In the genomic region with DNA sequence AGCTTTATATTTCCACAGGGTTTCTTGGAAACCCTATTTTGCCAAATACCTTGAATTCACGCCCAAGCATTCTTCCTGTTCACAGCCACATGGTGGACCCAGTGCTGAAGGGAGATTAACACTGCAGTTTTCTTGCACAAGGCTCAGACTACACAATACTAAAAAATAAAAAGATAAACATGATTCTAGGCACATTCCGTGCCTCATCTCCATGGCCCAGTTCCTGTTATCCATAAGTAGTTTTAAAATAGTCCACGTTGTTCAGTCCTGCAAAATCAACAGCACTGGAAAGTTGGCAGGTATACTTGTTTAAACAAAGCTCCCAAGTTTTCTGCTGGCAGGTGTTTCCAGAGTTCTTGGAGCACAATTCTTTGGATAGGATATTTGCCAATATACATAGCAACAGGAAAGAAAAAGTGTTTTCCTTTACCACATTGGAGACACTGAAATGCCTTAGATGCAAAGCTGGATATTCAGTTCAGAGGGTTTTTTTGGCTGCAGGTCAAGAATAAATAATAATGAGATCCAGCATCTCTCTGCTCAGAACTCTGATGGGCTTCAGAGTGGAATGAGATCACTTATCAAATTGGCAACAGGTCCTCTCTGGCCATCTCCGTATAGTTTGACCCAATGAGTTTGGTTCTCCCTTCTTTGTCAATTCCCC, we compare ENCODE assay signal across 9 cellular contexts.
A peak's percentile ranks its signal among the peaks of the same experiment; 100 is the strongest.
DNase-seq lines count a peak whose midpoint lies in the region; ATAC-seq and TF ChIP-seq lines count a peak whose summit lies in the region.
"Had no signal": no experiment of that assay in that cellular context is flagged by ENCODE, and none has a peak within 500 bp of the region (broad histone marks: within the 10 kb centered on the region; RNA-seq: fewer than 3 reads in every experiment).

No MANE protein-coding gene starts in this region.

- TF ChIP-seq CTCF in RWPE2 (IDR thresholded peaks at IDR 0.05; ENCODE audit: poor library complexity, severe bottlenecking) (peak; percentile 39), foreskin keratinocyte (conservative IDR thresholded peaks at IDR 0.05) (peak; percentile 23), psoas muscle (IDR thresholded peaks at IDR 0.05) (no peak)

- H3K36me3 ChIP-seq in RWPE2 (ENCODE audit: low read depth) = no peaks in the 10 kb centered on the region
- H3K36me3 ChIP-seq in psoas muscle (ENCODE audit: insufficient read depth in 1 of 2, low read depth in 1 of 2) = no peaks in the 10 kb centered on the region

- H3K9me3 ChIP-seq in RWPE2 (ENCODE audit: severe bottlenecking) (no peaks in the 10 kb centered on the region), psoas muscle (no peaks in the 10 kb centered on the region)

- intact Hi-C loops in psoas muscle (cut with DNase I) = loop anchor here in 1 of 2 donors (5.0 to 10.0 kb wide), 2 partner anchors 89 to 174 kb away; partner anchors contain the start of gene TGFBR2

- peaks cover 22% of the 10 kb centered on the region for H3K4me1 ChIP-seq in RWPE2 (ENCODE audit: insufficient read depth, poor library complexity, severe bottlenecking)
- no peaks in the 10 kb centered on the region for H3K4me1 ChIP-seq in foreskin keratinocyte
- H3K4me1 ChIP-seq in psoas muscle = peaks cover 11% of the 10 kb centered on the region

- 9 to 12% (median 11%) methylated on average over 4 of the region's 4 CpGs for WGBS in psoas muscle, 3 donors

- peak overlapping the region; percentile 68 for H3K27ac ChIP-seq in RWPE2 (ENCODE audit: poor library complexity, severe bottlenecking)
- H3K27ac ChIP-seq in foreskin keratinocyte = no peak overlapping the region
- H3K27ac ChIP-seq in psoas muscle = peak overlapping the region; percentile 38

- ATAC-seq in RWPE2 (ENCODE audit: low read depth) (peak; percentile 74), foreskin keratinocyte (no peak), psoas muscle (peak; percentile 9 to 81 (median 72)), GM21529 (IDR thresholded peaks at IDR 0.05; ENCODE audit: unreplicated experiment) (no peak), HG03354 (IDR thresholded peaks at IDR 0.05; ENCODE audit: poor library complexity, severe bottlenecking, unreplicated experiment) (no peak)

- no peak overlapping the region for H3K4me3 ChIP-seq in RWPE2 (ENCODE audit: severe bottlenecking)
- H3K4me3 ChIP-seq in psoas muscle = no peak overlapping the region

- H3K27me3 ChIP-seq in RWPE2 (ENCODE audit: insufficient read depth, poor library complexity, severe bottlenecking) = no peaks in the 10 kb centered on the region
- H3K27me3 ChIP-seq in foreskin keratinocyte = no peaks in the 10 kb centered on the region
- no peaks in the 10 kb centered on the region for H3K27me3 ChIP-seq in psoas muscle (ENCODE audit: insufficient read depth in 3 of 3, low read length in 2 of 3)

- peak; percentile 21 for DNase-seq in DMS79 treated with DMSO at 0.1 percent for 48 hours (lab: John Stamatoyannopoulos, UW)
- DNase-seq in RWPE2 (ENCODE audit: low spot score) = no peak
- DNase-seq in foreskin keratinocyte = no peak
- DNase-seq in psoas muscle = no peak
- DNase-seq in stimulated activated CD4-positive, alpha-beta T cell treated with anti-CD3 and anti-CD28 coated beads, Interleukin-4, amount 100 ng/mL, for 1 hour = no peak
- no peak for DNase-seq in GOT3 (lab: John Stamatoyannopoulos, UW)
- DNase-seq: stimulated activated CD4-positive, alpha-beta T cell treated with anti-CD3 and anti-CD28 coated beads, Interleukin-2, amount 100 ng/mL, for 48 hours had no signal

Comparison
In these comparisons a context has a peak if more than half of its experiments do, and no peak if none do; other contexts are left out.
1. ATAC-seq: peak in RWPE2 (single experiment) and psoas muscle (4 of 4); none in foreskin keratinocyte (single experiment), GM21529 (single experiment) and HG03354 (single experiment).